In the genomic region with DNA sequence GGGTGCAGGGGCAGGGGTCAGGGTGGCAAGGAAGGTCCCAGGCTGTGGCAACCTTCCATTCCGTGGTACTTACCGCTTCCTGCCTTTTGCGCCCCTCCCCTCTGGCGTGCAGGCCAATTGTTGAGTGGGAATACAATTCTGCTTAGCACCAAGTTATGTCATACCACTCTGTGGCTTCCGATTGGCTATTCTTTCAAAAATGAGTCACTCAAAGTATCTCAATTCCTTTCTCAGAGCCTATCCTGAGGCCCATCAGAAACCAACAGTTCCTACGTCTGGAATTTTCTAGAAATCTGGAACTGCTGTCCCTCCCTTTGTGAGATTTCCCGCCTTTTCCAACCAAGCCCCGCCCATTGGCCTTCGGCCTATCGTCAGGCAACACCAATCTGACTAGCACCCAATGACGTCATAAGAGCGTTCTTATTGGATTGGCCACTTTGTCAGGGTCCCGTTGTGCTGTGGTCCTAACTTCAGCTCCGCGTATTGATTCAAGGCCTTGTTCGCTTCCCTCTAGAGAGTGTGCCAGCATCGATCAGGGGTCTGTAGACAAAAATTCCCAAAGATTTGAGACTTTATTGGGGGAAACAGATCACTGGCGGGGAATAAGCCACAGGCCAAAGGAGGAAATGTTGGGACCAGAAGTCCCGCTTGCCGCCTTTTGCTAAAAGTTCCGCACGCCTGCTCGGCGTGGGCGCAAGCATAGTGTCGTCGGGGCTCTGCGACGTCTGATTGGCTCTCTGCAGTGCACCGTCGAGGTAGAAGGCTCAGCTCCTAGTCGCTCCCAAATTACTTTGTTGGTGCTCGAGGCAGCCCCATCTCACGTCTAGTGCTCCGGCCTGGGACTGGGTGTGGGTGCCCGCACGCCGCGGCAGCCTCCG, we compare ENCODE assay signal across 8 cellular contexts. TPM values are rescaled to one million over a fixed set of nuclear protein-coding genes. Genes with fewer than 3 reads are reported as not detected.
DNase-seq lines count a peak whose midpoint lies in the region; ATAC-seq and TF ChIP-seq lines count a peak whose summit lies in the region.

No MANE protein-coding gene starts in this region.

- peak overlapping the region; percentile 69 to 74 for H3K4me3 Mint-ChIP-seq in CD14-positive monocyte

- no peak overlapping the region for H3K4me3 ChIP-seq in neuronal stem cell (ENCODE audit: low read length in 2 of 2)

- no CpG with 5 or more reads among the region's 40 CpGs for WGBS in neuronal stem cell (ENCODE audit: extremely low coverage in 2 of 2, insufficient read length in 2 of 2, insufficient replicate concordance in 1 of 2), 2 donors

- H3K27me3 ChIP-seq in neuronal stem cell (ENCODE audit: control insufficient read depth in 3 of 3, insufficient read depth in 3 of 3, low read depth in 1 of 3, low read length in 3 of 3), result peaks cover 0 to 3% (median 0%) of the 10 kb centered on the region in 3 experiments

- DNase-seq in CD14-positive monocyte (ENCODE audit: low spot score) (peak; percentile 82), RKO (ENCODE audit: low spot score) (peak; percentile 87), activated T-helper 1 cell treated with Interleukin-2 at 50 U/mL for 16 hours (ENCODE audit: low read depth) (peak; percentile 46), fibroblast of peridontal ligament (ENCODE audit: extremely low read depth) (peak; percentile 90), neuronal stem cell (ENCODE audit: low spot score) (no peak), superior temporal gyrus (ENCODE audit: extremely low spot score) (peak; percentile 90)

- peak overlapping the region; percentile 79 for H2BK15ac ChIP-seq in neuronal stem cell (ENCODE audit: low read length)

- peak overlapping the region; percentile 45 for H3K18ac ChIP-seq in neuronal stem cell (ENCODE audit: low read length)

- H3K9me3 Mint-ChIP-seq in CD14-positive monocyte, result no peaks in the 10 kb centered on the region

- peak overlapping the region; percentile 1 for H3K14ac ChIP-seq in neuronal stem cell (ENCODE audit: low read length)

- H3K4me1 ChIP-seq in neuronal stem cell (ENCODE audit: control insufficient read depth in 2 of 2, insufficient read depth in 1 of 2, low read depth in 1 of 2, low read length in 2 of 2), result peaks cover 6 to 9% of the 10 kb centered on the region in 2 donors

- H3K27ac Mint-ChIP-seq in CD14-positive monocyte, result peak overlapping the region; percentile 89 to 99 (median 98)

- no peak overlapping the region for H2BK120ac ChIP-seq in neuronal stem cell (ENCODE audit: low read depth, low read length)

- H2BK12ac ChIP-seq in neuronal stem cell (ENCODE audit: low read length), result peak overlapping the region; percentile 60

- no peak overlapping the region for H3K4me2 ChIP-seq in neuronal stem cell (ENCODE audit: insufficient read depth, low read length, poor library complexity, severe bottlenecking)

- H3K4ac ChIP-seq in neuronal stem cell (ENCODE audit: low read length), result no peak overlapping the region

- no peak for TF ChIP-seq CTCF in CD14-positive monocyte (IDR thresholded peaks at IDR 0.05)

- no peaks in the 10 kb centered on the region for H3K9me3 ChIP-seq in neuronal stem cell (replicated peaks in 1 of 2; ENCODE audit: control insufficient read depth in 2 of 2, insufficient read depth in 1 of 2, low read depth in 1 of 2, low read length in 2 of 2)

- H4K91ac ChIP-seq in neuronal stem cell (ENCODE audit: low read depth, low read length, poor library complexity), result peak overlapping the region; percentile 64

- ATAC-seq in GM19372 (IDR thresholded peaks at IDR 0.05; ENCODE audit: low read depth, unreplicated experiment) (peak; percentile 82), HG03521 (IDR thresholded peaks at IDR 0.05; ENCODE audit: unreplicated experiment) (peak; percentile 71)

- H3K9ac ChIP-seq in neuronal stem cell (ENCODE audit: low read depth, low read length, poor library complexity), result no peak overlapping the region

- intact Hi-C loops in CD14-positive monocyte (cut with micrococcal nuclease), result no loop called here

- H4K8ac ChIP-seq in neuronal stem cell (ENCODE audit: low read depth, low read length), result no peak overlapping the region

- H3K23ac ChIP-seq in neuronal stem cell (ENCODE audit: low read depth, low read length, poor library complexity), result no peak overlapping the region

- no peak overlapping the region for H2BK5ac ChIP-seq in neuronal stem cell (ENCODE audit: low read length)

- peak overlapping the region; percentile 91 for H2AK5ac ChIP-seq in neuronal stem cell (ENCODE audit: low read depth, low read length)

- no peak overlapping the region for H3K27ac ChIP-seq in neuronal stem cell (replicated peaks; ENCODE audit: low read length)

- H3K36me3 Mint-ChIP-seq in CD14-positive monocyte, result no peaks in the 10 kb centered on the region

- peak overlapping the region; percentile 75 for H2AFZ ChIP-seq in neuronal stem cell (ENCODE audit: low read length)

- H3K79me1 ChIP-seq in neuronal stem cell (ENCODE audit: low read depth, low read length), result no peaks in the 10 kb centered on the region

- peaks cover 2 to 7% (median 7%) of the 10 kb centered on the region in 3 donors for H3K27me3 Mint-ChIP-seq in CD14-positive monocyte (ENCODE audit: low read depth in 3 of 3)

- peaks cover 16% of the 10 kb centered on the region for H3K4me1 Mint-ChIP-seq in CD14-positive monocyte

- no peaks in the 10 kb centered on the region for H3K36me3 ChIP-seq in neuronal stem cell (replicated peaks in 1 of 2; ENCODE audit: control insufficient read depth in 2 of 2, insufficient read depth in 2 of 2, low read length in 2 of 2)

RNA-seq across cellular contexts. Expression of a gene that starts 11.7 kb away (rescaled TPM):
- not detected for polyA plus RNA-seq in CD14-positive monocyte
- polyA plus RNA-seq in neuronal stem cell (2013, experiment 1 of 2), result 1.2 TPM
- 1.3 TPM for polyA plus RNA-seq in neuronal stem cell (2013, experiment 2 of 2)

RNA-seq across cellular contexts. Expression of a gene that starts 15.1 kb away (rescaled TPM):
- 1 to 10 TPM; 1.8 to 4.9 TPM for polyA plus RNA-seq in CD14-positive monocyte
- polyA plus RNA-seq in neuronal stem cell (2013, experiment 1 of 2), result 117 TPM
- polyA plus RNA-seq in neuronal stem cell (2013, experiment 2 of 2), result 126 TPM

RNA-seq across cellular contexts. Expression of a gene that starts 23.9 kb away (rescaled TPM):
- 10 to 100 TPM; 17.5 to 22.3 TPM for polyA plus RNA-seq in CD14-positive monocyte
- 17.9 TPM for polyA plus RNA-seq in neuronal stem cell (2013, experiment 1 of 2)
- polyA plus RNA-seq in neuronal stem cell (2013, experiment 2 of 2), result 16.7 TPM

RNA-seq across cellular contexts. Expression of a gene that starts 34.7 kb away (rescaled TPM):
- polyA plus RNA-seq in CD14-positive monocyte, result not detected
- polyA plus RNA-seq in neuronal stem cell (2013, experiment 1 of 2), result 0.06 TPM
- 0.21 TPM for polyA plus RNA-seq in neuronal stem cell (2013, experiment 2 of 2)

RNA-seq across cellular contexts. Expression of a gene that starts 41.8 kb away (rescaled TPM):
- polyA plus RNA-seq in CD14-positive monocyte, result 1 to 10 TPM; 8.5 to 9.1 TPM
- 25.6 TPM for polyA plus RNA-seq in neuronal stem cell (2013, experiment 1 of 2)
- polyA plus RNA-seq in neuronal stem cell (2013, experiment 2 of 2), result 23.7 TPM
